8 cellular contexts compared by ENCODE assay signal in the genomic region with DNA sequence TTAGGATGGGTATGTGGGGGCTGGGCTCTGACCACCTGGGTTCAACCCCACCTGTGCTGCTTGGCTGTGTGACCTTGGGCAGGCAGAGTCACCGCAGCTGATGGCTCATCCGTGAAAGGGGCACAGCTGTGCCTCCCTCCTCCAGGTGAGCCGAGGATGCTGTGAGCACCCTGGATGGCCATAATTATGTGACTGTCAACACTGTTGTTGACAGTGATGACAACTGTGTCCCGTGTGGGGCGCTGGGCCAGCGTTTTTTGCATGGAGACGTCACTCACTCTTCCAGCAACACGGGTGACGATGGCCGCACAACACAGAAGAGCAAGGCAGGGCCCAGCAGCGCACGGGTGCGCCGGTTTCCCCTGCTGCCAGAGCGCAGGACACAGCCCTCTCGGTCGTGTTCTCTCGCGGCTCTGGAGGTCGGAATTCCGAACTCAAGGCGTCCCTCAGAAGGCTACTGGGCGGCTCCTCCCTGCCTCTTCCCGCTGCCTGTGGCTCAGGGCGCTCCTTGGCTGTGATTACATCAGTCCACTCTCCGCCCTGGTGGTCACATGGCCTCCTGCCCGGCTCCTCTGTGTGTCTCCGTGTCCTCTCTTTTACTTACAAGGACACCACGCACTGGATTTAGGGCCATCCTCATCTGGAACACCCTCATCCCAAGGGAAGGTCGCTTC. TPM values are rescaled to one million over a fixed set of nuclear protein-coding genes. Genes with fewer than 3 reads are reported as not detected.
A peak's percentile ranks its signal among the peaks of the same experiment; 100 is the strongest.
DNase-seq lines count a peak whose midpoint lies in the region; ATAC-seq and TF ChIP-seq lines count a peak whose summit lies in the region.

No MANE protein-coding gene starts in this region.

- H3K36me3 ChIP-seq in endocrine pancreas (ENCODE audit: control insufficient read depth, insufficient read depth, low read length) (no peaks in the 10 kb centered on the region), osteoblast (ENCODE audit: insufficient read depth, low read length) (no peaks in the 10 kb centered on the region)

- H2AFZ ChIP-seq in osteoblast (ENCODE audit: low read length) = peak overlapping the region; percentile 73

- H3K9me3 ChIP-seq in endocrine pancreas (ENCODE audit: control insufficient read depth, low read length) (no peaks in the 10 kb centered on the region), osteoblast (ENCODE audit: low read depth, low read length) (no peaks in the 10 kb centered on the region)

- peak overlapping the region; percentile 95 for H3K9ac ChIP-seq in endocrine pancreas (ENCODE audit: control insufficient read depth, insufficient read depth, low read length)

- TF ChIP-seq CTCF in GM12875 (IDR thresholded peaks at IDR 0.05; ENCODE audit: borderline replicate concordance, insufficient read depth, low read depth, low read length) = no peak
- no peak for TF ChIP-seq CTCF in osteoblast (IDR thresholded peaks at IDR 0.05; ENCODE audit: extremely low read depth, low read depth, low read length)

- ATAC-seq in HG02840 (IDR thresholded peaks at IDR 0.05; ENCODE audit: low FRiP score, unreplicated experiment) (no peak), GM21717 (IDR thresholded peaks at IDR 0.05; ENCODE audit: unreplicated experiment) (no peak)

- H4K20me1 ChIP-seq in osteoblast (ENCODE audit: insufficient read depth, low read length) = peaks cover 19% of the 10 kb centered on the region

- peak overlapping the region; percentile 65 for H3K27ac ChIP-seq in osteoblast (ENCODE audit: low read depth, low read length)

- H3K79me2 ChIP-seq in osteoblast (ENCODE audit: insufficient read depth, low read length) = peaks cover 28% of the 10 kb centered on the region

- H3K4me3 ChIP-seq in GM12875 (ENCODE audit: low read depth, low read length) = peak overlapping the region; percentile 62
- peak overlapping the region; percentile 52 for H3K4me3 ChIP-seq in endocrine pancreas (ENCODE audit: control insufficient read depth, insufficient read depth, low read length)
- H3K4me3 ChIP-seq in osteoblast (ENCODE audit: insufficient read depth, low read length) = peak overlapping the region; percentile 76

- peak; percentile 31 for DNase-seq in T-helper 22 cell (ENCODE audit: low read depth)
- peak; percentile 98 for DNase-seq in osteoblast (ENCODE audit: insufficient read length, low spot score, missing footprints)
- DNase-seq in NCI-H1694 treated with DMSO at 0.1 percent for 48 hours (lab: John Stamatoyannopoulos, UW) = no peak
- no peak for DNase-seq in NCI-H2107 treated with DMSO at 0.1 percent for 48 hours (lab: John Stamatoyannopoulos, UW; ENCODE audit: unreplicated experiment)

- H3K4me2 ChIP-seq in osteoblast (ENCODE audit: insufficient read depth, low read length) = peak overlapping the region; percentile 90

- H3K27me3 ChIP-seq in endocrine pancreas (ENCODE audit: control insufficient read depth, insufficient read depth, low read length) (no peaks in the 10 kb centered on the region), osteoblast (ENCODE audit: insufficient read depth, low read length) (no peaks in the 10 kb centered on the region)

- peaks cover 3% of the 10 kb centered on the region for H3K4me1 ChIP-seq in endocrine pancreas (ENCODE audit: control insufficient read depth, insufficient read depth, low read length)
- H3K4me1 ChIP-seq in osteoblast (ENCODE audit: insufficient read depth, low read length) = peaks cover 26% of the 10 kb centered on the region

RNA-seq across cellular contexts. Expression of gene SH3TC1, which starts 1.3 kb away (rescaled TPM):
- 3.5 and 3.6 TPM in 2 replicates for total RNA-seq in osteoblast

RNA-seq across cellular contexts. Expression of gene ABLIM2, which starts 41.8 kb away (rescaled TPM):
- total RNA-seq in osteoblast = 0.29 and 0.36 TPM in 2 replicates

Comparison
In these comparisons a context has a peak if more than half of its experiments do, and no peak if none do; other contexts are left out.
1. DNase-seq: peak in T-helper 22 cell (single experiment) and osteoblast (single experiment); none in NCI-H1694 treated with DMSO at 0.1 percent for 48 hours (single experiment) and NCI-H2107 treated with DMSO at 0.1 percent for 48 hours (single experiment).
2. Peak in every context shown above with its lines, with median percentiles within 50 percentile points of each other: H3K4me3 ChIP-seq.